In the genomic region with DNA sequence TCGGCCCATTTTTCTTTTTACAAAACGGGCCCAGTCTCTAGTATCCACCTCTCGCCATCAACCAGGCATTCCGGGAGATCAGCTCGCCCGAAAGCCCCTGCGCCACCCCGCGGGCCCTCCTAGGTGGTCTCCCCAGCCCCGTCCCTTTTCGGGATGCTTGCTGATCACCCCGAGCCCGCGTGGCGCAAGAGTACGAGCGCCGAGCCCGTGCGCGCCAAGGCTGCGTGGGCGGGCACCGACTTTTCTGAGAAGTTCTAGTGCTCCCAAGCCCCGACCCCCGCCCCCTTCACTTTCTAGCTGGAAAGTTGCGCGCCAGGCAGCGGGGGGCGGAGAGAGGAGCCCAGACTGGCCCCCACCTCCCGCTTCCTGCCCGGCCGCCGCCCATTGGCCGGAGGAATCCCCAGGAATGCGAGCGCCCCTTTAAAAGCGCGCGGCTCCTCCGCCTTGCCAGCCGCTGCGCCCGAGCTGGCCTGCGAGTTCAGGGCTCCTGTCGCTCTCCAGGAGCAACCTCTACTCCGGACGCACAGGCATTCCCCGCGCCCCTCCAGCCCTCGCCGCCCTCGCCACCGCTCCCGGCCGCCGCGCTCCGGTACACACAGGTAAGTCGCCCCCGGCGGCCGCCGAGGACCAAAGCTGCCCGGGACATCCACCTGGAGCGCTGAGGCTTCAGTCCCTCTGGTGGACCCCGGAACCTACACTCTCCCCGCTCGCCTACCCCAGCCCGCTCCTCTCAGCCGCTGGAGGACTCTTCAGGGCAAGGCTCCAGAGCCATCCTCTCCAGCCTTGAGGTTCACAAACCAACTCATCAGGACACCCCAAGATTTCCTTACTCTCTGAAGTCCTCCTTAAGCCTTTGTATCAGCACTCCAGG, we compare ENCODE assay signal across 8 cellular contexts. TPM values are rescaled to one million over a fixed set of nuclear protein-coding genes. Genes with fewer than 3 reads are reported as not detected.
DNase-seq lines count a peak whose midpoint lies in the region; ATAC-seq lines count a peak whose summit lies in the region.

A gene (plus strand): TSS at position 450 of the 871 bp plus-strand sequence. CDS start 779 bp downstream, outside the sequence.

- H3K4me1 Mint-ChIP-seq in T-cell: peaks cover 16 to 47% (median 21%) of the 10 kb centered on the region in 3 donors

- peak within 1 kb of the TSS; percentile 69 to 78 (median 71) for H3K4me3 Mint-ChIP-seq in T-cell

- no peaks in the 10 kb centered on the region for H3K36me3 Mint-ChIP-seq in T-cell

- DNase-seq in Daoy (ENCODE audit: low read depth): peak; percentile 97
- peak in 8 of 34 experiments; percentile 7 to 19 (median 14) for DNase-seq in T-cell
- peak; percentile 58 for DNase-seq in brain pericyte (ENCODE audit: low read depth, low spot score)
- no peak for DNase-seq in GF-D8 (lab: John Stamatoyannopoulos, UW)

- H3K9me3 ChIP-seq in iPS-18a (ENCODE audit: control insufficient read depth, low read depth, low read length): no peaks in the 10 kb centered on the region
- H3K9me3 ChIP-seq in skeletal muscle tissue (ENCODE audit: control insufficient read depth in 3 of 3, low read length in 3 of 3): no peaks in the 10 kb centered on the region

- peaks cover 36 to 55% of the 10 kb centered on the region in 2 donors for H3K27me3 Mint-ChIP-seq in T-cell

- ATAC-seq in HG02623 (IDR thresholded peaks at IDR 0.05; ENCODE audit: unreplicated experiment): peak; percentile 14
- ATAC-seq in T-cell (replicated peaks in 1 of 4): peak; percentile 35 to 51 (median 44)
- ATAC-seq in HG02981 (IDR thresholded peaks at IDR 0.05; ENCODE audit: unreplicated experiment): no peak

- peak within 1 kb of the TSS; percentile 85 for H3K27ac ChIP-seq in iPS-18a (ENCODE audit: low read length)
- peak within 1 kb of the TSS; percentile 77 for H3K27ac ChIP-seq in skeletal muscle tissue (ENCODE audit: low read depth, low read length)

- H3K4me1 ChIP-seq in iPS-18a (ENCODE audit: control insufficient read depth, low read depth, low read length): peaks cover 30% of the 10 kb centered on the region
- H3K4me1 ChIP-seq in skeletal muscle tissue (ENCODE audit: control insufficient read depth in 3 of 3, insufficient read depth in 3 of 3, low read length in 3 of 3): peaks cover 4 to 29% (median 14%) of the 10 kb centered on the region in 3 donors

- peak within 1 kb of the TSS; percentile 28 to 53 for H3K27ac Mint-ChIP-seq in T-cell

- peaks cover 10% of the 10 kb centered on the region for H3K27me3 ChIP-seq in iPS-18a (ENCODE audit: control insufficient read depth, insufficient read depth, low read length)
- peaks cover 0 to 3% (median 2%) of the 10 kb centered on the region in 3 donors for H3K27me3 ChIP-seq in skeletal muscle tissue (ENCODE audit: control insufficient read depth in 3 of 3, insufficient read depth in 3 of 3, low read length in 3 of 3)

- H3K4me3 ChIP-seq in iPS-18a (ENCODE audit: low read length) (peak within 1 kb of the TSS; percentile 72), skeletal muscle tissue (ENCODE audit: low read length in 3 of 3) (peak within 1 kb of the TSS; percentile 67 to 76 (median 68))

- peaks cover 34% of the 10 kb centered on the region for H3K36me3 ChIP-seq in iPS-18a (ENCODE audit: control insufficient read depth, low read depth, low read length)
- peaks cover 0 to 6% (median 4%) of the 10 kb centered on the region in 3 donors for H3K36me3 ChIP-seq in skeletal muscle tissue (ENCODE audit: control insufficient read depth in 3 of 3, insufficient read depth in 3 of 3, low read length in 3 of 3)

- POLR2A ChIA-PET in T-cell (lab: Charles Lee): interaction anchor here in 1 of 2 donors (0.6 kb wide), 1 partner anchor 47 kb away, joined by 4 read pairs; no protein-coding TSS in a partner anchor

- CTCF ChIA-PET in T-cell (lab: Charles Lee): interaction anchor here (0.6 to 1.4 kb wide), 6 partner anchors 9 to 1234 kb away, joined by 3 to 11 read pairs (median 3); no protein-coding TSS in a partner anchor

- peak within 1 kb of the TSS; percentile 75 for H3K9ac ChIP-seq in iPS-18a (ENCODE audit: low read length)
- peak within 1 kb of the TSS; percentile 70 to 71 (median 70) for H3K9ac ChIP-seq in skeletal muscle tissue (ENCODE audit: low read depth in 1 of 3, low read length in 3 of 3)

- no peaks in the 10 kb centered on the region for H3K9me3 Mint-ChIP-seq in T-cell

RNA-seq across cellular contexts. Expression of the gene that starts here (rescaled TPM):
- 567 and 839 TPM in 2 replicates for total RNA-seq in Daoy (2014; rRNA removed; shearing (Covaris generic))
- total RNA-seq in T-cell: 1 to 10 TPM; 1.3 to 8.6 (median 7.6) TPM
- 150 TPM for total RNA-seq in skeletal muscle tissue

Comparison
In these comparisons a context has a peak if more than half of its experiments do, and no peak if none do; other contexts are left out.
1. RNA of the gene that starts here (total RNA-seq): 567 to 839 TPM in Daoy and 150 TPM in skeletal muscle tissue (single experiment); 1.3 to 8.6 TPM in T-cell; every median in the first group is over 10 times any median in the second.